In the genomic region with DNA sequence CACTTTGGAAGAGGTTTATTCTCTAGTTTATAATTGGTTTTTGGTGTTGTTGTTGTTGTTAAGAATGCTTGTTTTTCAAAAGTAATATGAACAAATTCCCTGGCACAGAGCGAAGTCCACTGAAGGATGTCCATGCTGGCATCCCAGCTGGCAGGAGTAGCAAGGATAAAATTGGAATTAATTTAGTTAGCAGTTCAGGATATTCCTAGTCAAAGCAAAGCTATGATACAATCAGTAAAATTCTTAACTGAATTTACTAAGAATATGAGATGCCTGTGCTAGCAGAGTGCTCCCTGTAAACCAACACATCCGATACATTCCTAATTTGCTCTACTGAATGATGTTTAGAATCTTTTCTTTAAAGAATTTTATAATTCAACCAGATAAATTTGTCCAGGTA, we compare ENCODE assay signal across 1 cellular context.
TF ChIP-seq lines count a peak whose summit lies in the region.

No MANE protein-coding gene starts in this region.

TF ChIP-seq in SK-N-SH treated with all-trans-retinoic acid at 6 μM for 48 hours, 23 proteins besides CTCF, POLR2A, EP300 and RAD21 (continued from another document):
- TF ChIP-seq, protein P1, sequence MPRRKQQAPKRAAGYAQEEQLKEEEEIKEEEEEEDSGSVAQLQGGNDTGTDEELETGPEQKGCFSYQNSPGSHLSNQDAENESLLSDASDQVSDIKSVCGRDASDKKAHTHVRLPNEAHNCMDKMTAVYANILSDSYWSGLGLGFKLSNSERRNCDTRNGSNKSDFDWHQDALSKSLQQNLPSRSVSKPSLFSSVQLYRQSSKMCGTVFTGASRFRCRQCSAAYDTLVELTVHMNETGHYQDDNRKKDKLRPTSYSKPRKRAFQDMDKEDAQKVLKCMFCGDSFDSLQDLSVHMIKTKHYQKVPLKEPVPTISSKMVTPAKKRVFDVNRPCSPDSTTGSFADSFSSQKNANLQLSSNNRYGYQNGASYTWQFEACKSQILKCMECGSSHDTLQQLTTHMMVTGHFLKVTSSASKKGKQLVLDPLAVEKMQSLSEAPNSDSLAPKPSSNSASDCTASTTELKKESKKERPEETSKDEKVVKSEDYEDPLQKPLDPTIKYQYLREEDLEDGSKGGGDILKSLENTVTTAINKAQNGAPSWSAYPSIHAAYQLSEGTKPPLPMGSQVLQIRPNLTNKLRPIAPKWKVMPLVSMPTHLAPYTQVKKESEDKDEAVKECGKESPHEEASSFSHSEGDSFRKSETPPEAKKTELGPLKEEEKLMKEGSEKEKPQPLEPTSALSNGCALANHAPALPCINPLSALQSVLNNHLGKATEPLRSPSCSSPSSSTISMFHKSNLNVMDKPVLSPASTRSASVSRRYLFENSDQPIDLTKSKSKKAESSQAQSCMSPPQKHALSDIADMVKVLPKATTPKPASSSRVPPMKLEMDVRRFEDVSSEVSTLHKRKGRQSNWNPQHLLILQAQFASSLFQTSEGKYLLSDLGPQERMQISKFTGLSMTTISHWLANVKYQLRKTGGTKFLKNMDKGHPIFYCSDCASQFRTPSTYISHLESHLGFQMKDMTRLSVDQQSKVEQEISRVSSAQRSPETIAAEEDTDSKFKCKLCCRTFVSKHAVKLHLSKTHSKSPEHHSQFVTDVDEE (CRISPR knock-in tag; IDR thresholded peaks at IDR 0.05): peak; percentile 50
- no peak for TF ChIP-seq ZFP30 (CRISPR knock-in tag; IDR thresholded peaks at IDR 0.05)
